17 cellular contexts compared by ENCODE assay signal in the genomic region with DNA sequence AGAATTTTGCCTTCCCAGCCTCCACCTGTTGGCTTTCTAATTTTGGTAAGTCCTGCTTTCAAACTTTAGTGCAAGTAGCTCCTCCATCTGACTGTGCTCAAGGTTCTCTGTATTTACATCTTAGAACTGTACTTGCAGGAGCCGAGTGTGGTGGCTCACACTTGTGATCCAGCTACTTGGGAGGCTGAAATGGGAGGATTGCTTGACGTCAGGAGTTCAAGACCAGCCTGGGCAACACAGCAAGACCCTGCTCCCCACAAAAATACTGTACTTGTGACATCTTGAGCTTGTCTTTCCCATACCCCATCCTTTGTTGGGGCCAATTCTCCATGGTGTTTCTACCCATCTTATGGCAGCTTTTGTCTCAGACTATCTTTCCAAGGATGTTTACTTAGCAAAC. TPM values are rescaled to one million over a fixed set of nuclear protein-coding genes. Genes with fewer than 3 reads are reported as not detected.
A peak's percentile ranks its signal among the peaks of the same experiment; 100 is the strongest.
DNase-seq lines count a peak whose midpoint lies in the region; ATAC-seq and TF ChIP-seq lines count a peak whose summit lies in the region.
"Had no signal": no experiment of that assay in that cellular context is flagged by ENCODE, and none has a peak within 500 bp of the region (broad histone marks: within the 10 kb centered on the region; RNA-seq: fewer than 3 reads in every experiment).

No MANE protein-coding gene starts in this region.

- WGBS in esophagus squamous epithelium, 2 donors, result 82 to 92% methylated on average over 2 of the region's 2 CpGs
- 85% methylated on average over 2 of the region's 2 CpGs for WGBS in suprapubic skin
- 95 to 100% methylated on average over 2 of the region's 2 CpGs for WGBS in upper lobe of left lung, 2 donors

- POLR2A ChIA-PET in WTC11 (lab: Charles Lee), result interaction anchor here (0.7 kb wide), 1 partner anchor 1261 kb away, joined by 5 read pairs; no protein-coding TSS in a partner anchor

- H3K27me3 ChIP-seq in esophagus squamous epithelium, result no peaks in the 10 kb centered on the region
- no peaks in the 10 kb centered on the region for H3K27me3 ChIP-seq in suprapubic skin
- H3K27me3 ChIP-seq in upper lobe of left lung, result no peaks in the 10 kb centered on the region
- H3K27me3 ChIP-seq: BLaER1 had no signal

- H3K4me3 Mint-ChIP-seq in WTC11, result no peak overlapping the region

- H3K4me1 ChIP-seq in esophagus squamous epithelium (peaks cover 32 to 90% (median 68%) of the 10 kb centered on the region in 3 donors), suprapubic skin (peaks cover 77% of the 10 kb centered on the region), upper lobe of left lung (peaks cover 4 to 18% (median 12%) of the 10 kb centered on the region in 4 donors)

- no peak for TF ChIP-seq CTCF in WTC11 (IDR thresholded peaks at IDR 0.05)
- no peak for TF ChIP-seq CTCF in esophagus squamous epithelium (IDR thresholded peaks at IDR 0.05)
- no peak for TF ChIP-seq CTCF in suprapubic skin (IDR thresholded peaks at IDR 0.05)
- TF ChIP-seq CTCF in upper lobe of left lung (IDR thresholded peaks at IDR 0.05), result no peak

- H3K4me1 Mint-ChIP-seq in WTC11, result peaks cover 26% of the 10 kb centered on the region

- H3K27ac Mint-ChIP-seq in WTC11, result no peak overlapping the region

- H3K27ac ChIP-seq in esophagus squamous epithelium, result peak overlapping the region; percentile 97 to 100 (median 98)
- H3K27ac ChIP-seq in suprapubic skin, result peak overlapping the region; percentile 89
- no peak overlapping the region for H3K27ac ChIP-seq in upper lobe of left lung
- H3K27ac ChIP-seq: BLaER1, HL-60 had no signal

- no peak overlapping the region for H3K4me3 ChIP-seq in esophagus squamous epithelium
- no peak overlapping the region for H3K4me3 ChIP-seq in suprapubic skin
- H3K4me3 ChIP-seq in upper lobe of left lung, result no peak overlapping the region
- H3K4me3 ChIP-seq: BLaER1 had no signal

- no peak for ATAC-seq in WTC11
- no peak for ATAC-seq in upper lobe of left lung (ENCODE audit: low FRiP score in 2 of 2)

- H3K36me3 ChIP-seq in esophagus squamous epithelium, result no peaks in the 10 kb centered on the region
- no peaks in the 10 kb centered on the region for H3K36me3 ChIP-seq in suprapubic skin
- no peaks in the 10 kb centered on the region for H3K36me3 ChIP-seq in upper lobe of left lung
- H3K36me3 ChIP-seq: BLaER1 had no signal

- no peaks in the 10 kb centered on the region for H3K9me3 ChIP-seq in esophagus squamous epithelium
- H3K9me3 ChIP-seq in suprapubic skin, result no peaks in the 10 kb centered on the region
- no peaks in the 10 kb centered on the region for H3K9me3 ChIP-seq in upper lobe of left lung
- H3K9me3 ChIP-seq: BLaER1 had no signal

- no peak for TF ChIP-seq POLR2A in esophagus squamous epithelium (IDR thresholded peaks at IDR 0.05)
- TF ChIP-seq POLR2A in suprapubic skin (IDR thresholded peaks at IDR 0.05), result no peak
- TF ChIP-seq POLR2A in upper lobe of left lung (IDR thresholded peaks at IDR 0.05), result no peak

- CTCF ChIA-PET in WTC11 (lab: Charles Lee), result interaction anchor here (1.0 to 1.8 kb wide), 3 partner anchors 18 to 30 kb away, joined by 3 to 6 read pairs (median 5); partner anchors contain the start of gene COMTD1

- H3K36me3 Mint-ChIP-seq in WTC11, result no peaks in the 10 kb centered on the region

- intact Hi-C loops in esophagus squamous epithelium (cut with DNase I), result no loop called here

- H3K27me3 Mint-ChIP-seq in WTC11 (ENCODE audit: low read depth), result no peaks in the 10 kb centered on the region

- H3K9me3 Mint-ChIP-seq in WTC11, result no peaks in the 10 kb centered on the region

- TF ChIP-seq EP300 in suprapubic skin (IDR thresholded peaks at IDR 0.05) (no peak), upper lobe of left lung (IDR thresholded peaks at IDR 0.05) (no peak)

- DNase-seq in activated effector memory CD4-positive, alpha-beta T cell treated with anti-CD3 and anti-CD28 coated beads, Interleukin-2, amount 50 U/mL, for 16 hours, result peak; percentile 28
- DNase-seq in activated effector memory CD4-positive, alpha-beta T cell treated with Interleukin-2 at 50 U/mL for 16 hours, result no peak
- no peak for DNase-seq in WTC11 (ENCODE audit: low spot score)
- DNase-seq in esophagus squamous epithelium (lab: John Stamatoyannopoulos, UW), result no peak
- peak in 1 of 2 donors; percentile 31 for DNase-seq in suprapubic skin (ENCODE audit: low spot score in 2 of 2)
- DNase-seq in DMS53 treated with DMSO at 0.1 percent for 48 hours (lab: John Stamatoyannopoulos, UW; ENCODE audit: unreplicated experiment), result no peak
- DNase-seq in upper lobe of left lung, result no peak
- DNase-seq in H4 (ENCODE audit: low spot score), result no peak
- DNase-seq: 8988T, AML-193, DMS 273 treated with DMSO at 0.1 percent for 48 hours, DMS79, EL, GOT3, HCEC 1CT had no signal

TF ChIP-seq in WTC11, 78 proteins besides CTCF, POLR2A, EP300 and RAD21:
- TF ChIP-seq, protein P1, sequence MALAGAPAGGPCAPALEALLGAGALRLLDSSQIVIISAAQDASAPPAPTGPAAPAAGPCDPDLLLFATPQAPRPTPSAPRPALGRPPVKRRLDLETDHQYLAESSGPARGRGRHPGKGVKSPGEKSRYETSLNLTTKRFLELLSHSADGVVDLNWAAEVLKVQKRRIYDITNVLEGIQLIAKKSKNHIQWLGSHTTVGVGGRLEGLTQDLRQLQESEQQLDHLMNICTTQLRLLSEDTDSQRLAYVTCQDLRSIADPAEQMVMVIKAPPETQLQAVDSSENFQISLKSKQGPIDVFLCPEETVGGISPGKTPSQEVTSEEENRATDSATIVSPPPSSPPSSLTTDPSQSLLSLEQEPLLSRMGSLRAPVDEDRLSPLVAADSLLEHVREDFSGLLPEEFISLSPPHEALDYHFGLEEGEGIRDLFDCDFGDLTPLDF (CRISPR knock-in tag; IDR thresholded peaks at IDR 0.05), result no peak
- peak; percentile 59; the same call in 1 of the 2 replicates for TF ChIP-seq ZNF121 (CRISPR knock-in tag; IDR thresholded peaks at IDR 0.05)

RNA-seq across cellular contexts. Expression of gene VDAC2, which starts 4.7 kb away (rescaled TPM):
- total RNA-seq in WTC11 (2021), result 283 to 284 TPM (median 283 TPM) in 3 replicates
- 100 to 1,000 TPM; 219 to 319 (median 285) TPM for total RNA-seq in esophagus squamous epithelium
- 100 to 1,000 TPM; 111 to 196 (median 146) TPM for total RNA-seq in suprapubic skin
- 100 to 1,000 TPM in 3 of 6 donors, 10 to 100 TPM in 3; 54.5 to 137 (median 98.8) TPM for total RNA-seq in upper lobe of left lung
- 230 and 259 TPM in 2 replicates for total RNA-seq in H4 (2014; rRNA removed; shearing (Covaris generic))

RNA-seq across cellular contexts. Expression of gene COMTD1, which starts 29.8 kb away (rescaled TPM):
- total RNA-seq in WTC11 (2021) (46.3 to 49.5 TPM (median 47.8 TPM) in 3 replicates), esophagus squamous epithelium (100 to 1,000 TPM in 3 of 4 donors, 10 to 100 TPM in 1; 87.8 to 139 (median 111) TPM), suprapubic skin (10 to 100 TPM; 32.4 to 69.8 (median 46.7) TPM), upper lobe of left lung (10 to 100 TPM; 28.0 to 56.6 (median 35.6) TPM)
- 7.9 and 19.9 TPM in 2 replicates for total RNA-seq in H4 (2014; rRNA removed; shearing (Covaris generic))

Comparison
In these comparisons a context has a peak if more than half of its experiments do, and no peak if none do; other contexts are left out.
1. H3K27ac ChIP-seq: peak in esophagus squamous epithelium (4 of 4) and suprapubic skin (single experiment); none in upper lobe of left lung (0 of 4).